In genomic region chr7:97104719-97105129, GRCh38 we compare ENCODE assay signal across 8 cellular contexts. TPM values are rescaled to one million over a fixed set of nuclear protein-coding genes. Genes with fewer than 3 reads are reported as not detected.
A peak's percentile ranks its signal among the peaks of the same experiment; 100 is the strongest.
DNase-seq lines count a peak whose midpoint lies in the region; ATAC-seq and TF ChIP-seq lines count a peak whose summit lies in the region.

No MANE protein-coding gene starts in this region.

- H3K27ac ChIP-seq in adrenal gland (no peak overlapping the region), left ventricle myocardium inferior (replicated peaks) (no peak overlapping the region)

- no peak for TF ChIP-seq POLR2A in adrenal gland (IDR thresholded peaks at IDR 0.05)

- peak; percentile 70 for TF ChIP-seq CTCF in GM13976 (IDR thresholded peaks at IDR 0.05; ENCODE audit: borderline replicate concordance, control extremely low read depth, extremely low read depth, insufficient read depth, missing control alignments)
- TF ChIP-seq CTCF in adrenal gland (IDR thresholded peaks at IDR 0.05), result peak; percentile 52 to 88 (median 76)
- peak; percentile 86 for TF ChIP-seq CTCF in left ventricle myocardium inferior (IDR thresholded peaks at IDR 0.05; ENCODE audit: borderline replicate concordance)
- peak; percentile 72 for TF ChIP-seq CTCF in retinal pigment epithelial cell (conservative IDR thresholded peaks at IDR 0.05; ENCODE audit: low read depth, low read length)

- DNase-seq in GM13976 (ENCODE audit: low spot score) (peak; percentile 64), NCI-H1436 treated with DMSO at 0.1 percent for 48 hours (lab: John Stamatoyannopoulos, UW) (peak; percentile 16), T-helper 17 cell (peak; percentile 32 to 49 (median 48)), adrenal gland (peak; percentile 84 to 93 (median 87)), left ventricle myocardium inferior (peak; percentile 82), retinal pigment epithelial cell (ENCODE audit: low read depth) (no peak), 8988T (no peak)

- no peaks in the 10 kb centered on the region for H3K27me3 ChIP-seq in adrenal gland
- H3K27me3 ChIP-seq in left ventricle myocardium inferior (ENCODE audit: low read depth), result peaks cover 12% of the 10 kb centered on the region

- H3K4me3 ChIP-seq in adrenal gland, result no peak overlapping the region
- no peak overlapping the region for H3K4me3 ChIP-seq in left ventricle myocardium inferior
- H3K4me3 ChIP-seq in retinal pigment epithelial cell (ENCODE audit: low read length), result no peak overlapping the region

- peaks cover 4% of the 10 kb centered on the region for H3K36me3 Mint-ChIP-seq in T-helper 17 cell (ENCODE audit: low read depth)

- H3K9me3 ChIP-seq in T-helper 17 cell (ENCODE audit: control insufficient read depth, low read length, poor library complexity, severe bottlenecking), result no peaks in the 10 kb centered on the region
- no peaks in the 10 kb centered on the region for H3K9me3 ChIP-seq in adrenal gland (replicated peaks in 1 of 3)
- no peaks in the 10 kb centered on the region for H3K9me3 ChIP-seq in left ventricle myocardium inferior (replicated peaks)

- no peak overlapping the region for H3K4me3 Mint-ChIP-seq in T-helper 17 cell

- peak; percentile 96 for ATAC-seq in HG02763 (IDR thresholded peaks at IDR 0.05; ENCODE audit: unreplicated experiment)
- peak; percentile 72 for ATAC-seq in T-helper 17 cell

- H3K4me1 Mint-ChIP-seq in T-helper 17 cell, result peaks cover under 1% of the 10 kb centered on the region

- in situ Hi-C loops in GM13976 (cut with MboI; ENCODE audit: low sequenced_read_pairs, unreplicated experiment), result loop anchor here (10.0 kb wide), 1 partner anchor 730 kb away; no protein-coding TSS in a partner anchor

- peaks cover 34% of the 10 kb centered on the region for H3K27me3 Mint-ChIP-seq in T-helper 17 cell

- no peak overlapping the region for H3K27ac Mint-ChIP-seq in T-helper 17 cell

- H3K36me3 ChIP-seq in adrenal gland (replicated peaks in 1 of 2) (no peaks in the 10 kb centered on the region), left ventricle myocardium inferior (no peaks in the 10 kb centered on the region)

- no peaks in the 10 kb centered on the region for H3K4me1 ChIP-seq in adrenal gland (replicated peaks in 1 of 2)
- H3K4me1 ChIP-seq in left ventricle myocardium inferior, result peaks cover 3% of the 10 kb centered on the region

- 1 to 6% (median 4%) methylated on average over 6 of the region's 6 CpGs for WGBS in adrenal gland, 4 donors

- intact Hi-C loops in adrenal gland (cut with DNase I), result loop anchor here in 1 of 2 donors (5.0 kb wide), 2 partner anchors 73 to 743 kb away; no protein-coding TSS in a partner anchor
- intact Hi-C loops in left ventricle myocardium inferior (cut with micrococcal nuclease), result loop anchor here (2.0 kb wide), 1 partner anchor 74 kb away; no protein-coding TSS in a partner anchor

RNA-seq across cellular contexts. Expression of gene SDHAF3, which starts 12.8 kb away (rescaled TPM):
- total RNA-seq in T-helper 17 cell (10 to 100 TPM in 1 of 2 donors, 1 to 10 TPM in 1; 7.0 to 10.8 TPM), adrenal gland (10 to 100 TPM in 6 of 8 donors, 1 to 10 TPM in 2; 5.2 to 23.2 (median 18.5) TPM), left ventricle myocardium inferior (20.5 TPM)
- polyA plus RNA-seq in adrenal gland, result 10 to 100 TPM in 1 of 3 donors, 1 to 10 TPM in 2; 5.7 to 35.0 (median 6.0) TPM

Comparison
In these comparisons a context has a peak if more than half of its experiments do, and no peak if none do; other contexts are left out.
1. DNase-seq: peak in GM13976 (single experiment), NCI-H1436 treated with DMSO at 0.1 percent for 48 hours (single experiment), T-helper 17 cell (3 of 3), adrenal gland (7 of 7) and left ventricle myocardium inferior (single experiment); none in retinal pigment epithelial cell (single experiment) and 8988T (single experiment).
2. Peak in every context shown above with its lines, with median percentiles within 50 percentile points of each other: CTCF ChIP-seq.